Comparison of ENCODE assay signal across 8 cellular contexts in the genomic region with DNA sequence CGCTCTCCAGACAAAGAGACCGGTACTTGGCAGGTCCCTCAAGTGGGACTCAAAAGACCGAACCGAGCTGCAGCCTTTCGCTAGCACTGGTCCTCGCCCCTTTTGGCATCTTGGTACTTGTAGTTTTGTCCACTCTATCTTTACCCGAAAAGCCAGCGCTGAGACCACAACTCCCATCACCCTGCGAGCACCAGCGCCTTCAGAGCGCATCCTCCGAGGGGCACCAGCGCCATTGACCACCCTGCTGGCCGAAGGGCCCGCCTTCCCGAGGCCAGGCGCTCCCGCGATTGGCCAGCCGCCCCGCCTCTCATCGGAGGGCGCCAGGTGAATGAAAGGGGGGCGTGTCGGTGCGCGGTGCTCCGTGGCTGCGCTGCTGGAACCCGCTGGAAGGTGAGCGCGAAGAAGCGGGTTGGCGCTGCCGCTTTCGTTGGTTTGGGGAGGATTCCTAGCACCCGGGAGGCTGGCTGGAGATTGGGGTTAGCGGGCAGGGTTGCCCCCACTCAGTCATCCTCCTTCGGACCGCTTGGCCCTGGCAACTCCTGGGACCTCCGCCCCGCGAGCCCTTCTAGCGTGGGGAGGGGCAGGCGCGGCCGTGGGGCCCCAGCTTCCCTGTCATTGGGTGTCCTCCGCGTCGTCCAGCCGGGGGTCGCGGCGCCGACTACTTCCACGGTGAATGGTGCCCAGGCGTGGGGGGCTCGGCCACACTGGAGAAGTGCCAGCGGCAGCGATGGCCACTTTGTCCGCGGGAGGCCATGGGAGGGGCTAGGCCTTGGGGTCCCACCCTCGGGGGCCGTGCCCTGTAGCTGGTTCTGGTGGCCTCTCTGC. TPM values are rescaled to one million over a fixed set of nuclear protein-coding genes. Genes with fewer than 3 reads are reported as not detected.
DNase-seq lines count a peak whose midpoint lies in the region; ATAC-seq, FAIRE-seq and TF ChIP-seq lines count a peak whose summit lies in the region.

Gene ZBTB8B (plus strand): TSS at position 357 of the 825 bp plus-strand sequence. CDS start 5,553 bp downstream, outside the sequence.

- no peak within 1 kb of the TSS for H3K4me3 ChIP-seq in mucosa of descending colon

- no peaks in the 10 kb centered on the region for H3K36me3 ChIP-seq in mucosa of descending colon (ENCODE audit: low read depth)

- peak; percentile 83 to 90 for ATAC-seq in activated T-cell treated with anti-CD3 and anti-CD28 coated beads, Interleukin-2, amount 50 U/mL, for 4 hours
- ATAC-seq in mucosa of descending colon = peak; percentile 92
- no peak for ATAC-seq in GM21723 (IDR thresholded peaks at IDR 0.05; ENCODE audit: unreplicated experiment)
- ATAC-seq in HG03565 (IDR thresholded peaks at IDR 0.05; ENCODE audit: unreplicated experiment) = no peak

- FAIRE-seq in G401.6 (lab: Jason Lieb, UNC) = peak; percentile 94

- H3K4me1 ChIP-seq in mucosa of descending colon (ENCODE audit: low read depth) = peaks cover 13% of the 10 kb centered on the region

- no peak for TF ChIP-seq CTCF in mucosa of descending colon (IDR thresholded peaks at IDR 0.05)

- intact Hi-C loops in mucosa of descending colon (cut with DNase I, micrococcal nuclease) = no loop called here

- DNase-seq in NCI-H2196 treated with DMSO at 0.1 percent for 48 hours (lab: John Stamatoyannopoulos, UW; ENCODE audit: unreplicated experiment) (peak; percentile 92), fibroblast of gingiva (ENCODE audit: low read depth) (peak; percentile 51), mucosa of descending colon (peak; percentile 60 to 77 (median 63))
- peak; percentile 9 for DNase-seq in activated T-cell treated with anti-CD3 and anti-CD28 coated beads, Interleukin-2, amount 50 U/mL, for 4 hours
- DNase-seq in stimulated activated naive CD4-positive, alpha-beta T cell treated with Interleukin-2 at 50 U/mL for 16 hours (lab: John Stamatoyannopoulos, UW) = peak; percentile 24

- peaks cover 16% of the 10 kb centered on the region for H3K4me1 Mint-ChIP-seq in activated T-cell treated with anti-CD3 and anti-CD28 coated beads, Interleukin-2, amount 50 U/mL, for 4 hours (ENCODE audit: low read depth)

- H3K9me3 Mint-ChIP-seq in activated T-cell treated with anti-CD3 and anti-CD28 coated beads, Interleukin-2, amount 50 U/mL, for 4 hours = no peaks in the 10 kb centered on the region

- peak within 1 kb of the TSS; percentile 58 for H3K4me3 Mint-ChIP-seq in activated T-cell treated with anti-CD3 and anti-CD28 coated beads, Interleukin-2, amount 50 U/mL, for 4 hours

- H3K36me3 Mint-ChIP-seq in activated T-cell treated with anti-CD3 and anti-CD28 coated beads, Interleukin-2, amount 50 U/mL, for 4 hours (ENCODE audit: insufficient read depth) = no peaks in the 10 kb centered on the region

- H3K27me3 Mint-ChIP-seq in activated T-cell treated with anti-CD3 and anti-CD28 coated beads, Interleukin-2, amount 50 U/mL, for 4 hours (ENCODE audit: low read depth) = peaks cover 66% of the 10 kb centered on the region

- H3K9me3 ChIP-seq in mucosa of descending colon = no peaks in the 10 kb centered on the region

RNA-seq across cellular contexts. Expression of gene ZBTB8B, which starts in this region (rescaled TPM):
- total RNA-seq in activated T-cell treated with anti-CD3 and anti-CD28 coated beads, Interleukin-2, amount 50 U/mL, for 4 hours = not detected
- under 1 TPM in 1 of 3 donors, not detected in 2; 0.03 TPM for total RNA-seq in mucosa of descending colon

Comparison
In these comparisons a context has a peak if more than half of its experiments do, and no peak if none do; other contexts are left out.
1. Peak in DNase-seq and ATAC-seq in activated T-cell treated with anti-CD3 and anti-CD28 coated beads, Interleukin-2, amount 50 U/mL, for 4 hours; RNA of the gene not detected or under 1 TPM.
2. Peak in DNase-seq and ATAC-seq in mucosa of descending colon; RNA of the gene not detected or under 1 TPM.
3. DNase-seq: peak in every context shown above with its lines; median percentile 92 in NCI-H2196 treated with DMSO at 0.1 percent for 48 hours; 63 in mucosa of descending colon; 51 in fibroblast of gingiva; 24 in stimulated activated naive CD4-positive, alpha-beta T cell treated with Interleukin-2 at 50 U/mL for 16 hours; 9 in activated T-cell treated with anti-CD3 and anti-CD28 coated beads, Interleukin-2, amount 50 U/mL, for 4 hours.